In the genomic region with DNA sequence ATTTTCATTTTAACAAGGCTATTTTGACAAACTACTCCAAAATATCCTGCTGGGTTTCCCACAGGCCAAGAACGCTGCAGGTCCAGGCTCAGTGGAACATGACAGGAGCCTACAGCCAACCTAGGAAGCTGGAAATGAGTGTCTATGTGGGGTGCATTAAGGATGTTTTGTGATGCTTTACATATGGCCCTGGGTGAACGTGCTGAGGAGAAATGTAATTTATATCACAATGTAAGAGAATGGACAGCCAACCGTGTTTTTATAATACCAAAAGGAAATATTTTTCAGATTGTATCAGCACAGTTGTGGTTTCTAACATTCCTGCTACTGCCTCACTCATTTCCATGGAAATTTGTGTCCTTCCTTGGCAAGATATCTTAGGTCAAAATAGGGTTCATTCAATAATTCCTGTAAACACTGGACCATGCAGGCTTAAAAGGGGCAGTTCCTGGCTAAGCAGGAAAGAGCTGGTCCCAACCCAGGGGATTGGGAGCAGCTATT, we compare ENCODE assay signal across 9 cellular contexts. TPM values are rescaled to one million over a fixed set of nuclear protein-coding genes. Genes with fewer than 3 reads are reported as not detected.
DNase-seq lines count a peak whose midpoint lies in the region; ATAC-seq and TF ChIP-seq lines count a peak whose summit lies in the region.
"Had no signal": no experiment of that assay in that cellular context is flagged by ENCODE, and none has a peak within 500 bp of the region (broad histone marks: within the 10 kb centered on the region; RNA-seq: fewer than 3 reads in every experiment).

No MANE protein-coding gene starts in this region.

- TF ChIP-seq POLR2A in Peyer's patch (IDR thresholded peaks at IDR 0.05) (no peak), esophagus muscularis mucosa (IDR thresholded peaks at IDR 0.05; ENCODE audit: low read depth) (no peak)

- peaks cover 0 to 3% (median 0%) of the 10 kb centered on the region in 4 donors for H3K4me1 ChIP-seq in Peyer's patch
- peaks cover 0 to 38% (median 35%) of the 10 kb centered on the region in 4 donors for H3K4me1 ChIP-seq in esophagus muscularis mucosa
- peaks cover 3 to 4% of the 10 kb centered on the region in 2 donors for H3K4me1 ChIP-seq in aorta (ENCODE audit: control insufficient read depth in 1 of 2, insufficient read depth in 2 of 2, low read length in 2 of 2)

- ATAC-seq in aorta (ENCODE audit: low FRiP score) = peak; percentile 70
- ATAC-seq in HG03097 (IDR thresholded peaks at IDR 0.05; ENCODE audit: low FRiP score, unreplicated experiment) = no peak

- no peak for DNase-seq in Peyer's patch
- DNase-seq in esophagus muscularis mucosa (ENCODE audit: extremely low spot score) = no peak
- peak; percentile 69 for DNase-seq in myocyte (ENCODE audit: low read depth)
- peak in 1 of 2 donors; percentile 46 for DNase-seq in aorta
- DNase-seq in posterior vena cava (ENCODE audit: low spot score) = no peak
- no peak for DNase-seq in NCI-H510A treated with DMSO at 0.1 percent for 48 hours (lab: John Stamatoyannopoulos, UW)
- DNase-seq: activated naive CD4-positive, alpha-beta T cell treated with anti-CD3 and anti-CD28 coated beads, Interleukin-2, amount 50 U/mL, for 16 hours; posterior cingulate gyrus had no signal

- H3K27me3 ChIP-seq in Peyer's patch (no peaks in the 10 kb centered on the region), esophagus muscularis mucosa (no peaks in the 10 kb centered on the region), aorta (ENCODE audit: control insufficient read depth in 1 of 2, insufficient read depth in 2 of 2, low read length in 1 of 2) (no peaks in the 10 kb centered on the region)

- TF ChIP-seq CTCF in Peyer's patch (IDR thresholded peaks at IDR 0.05) = no peak
- TF ChIP-seq CTCF in esophagus muscularis mucosa (IDR thresholded peaks at IDR 0.05) = no peak

- H3K4me3 ChIP-seq in Peyer's patch (no peak overlapping the region), esophagus muscularis mucosa (peak overlapping the region in 2 of 4 donors; percentile 12 to 29), aorta (ENCODE audit: low read length in 2 of 2) (no peak overlapping the region)

- no peaks in the 10 kb centered on the region for H3K9me3 ChIP-seq in Peyer's patch
- H3K9me3 ChIP-seq in esophagus muscularis mucosa = no peaks in the 10 kb centered on the region
- H3K9me3 ChIP-seq in aorta (ENCODE audit: control insufficient read depth, low read length) = no peaks in the 10 kb centered on the region

- intact Hi-C loops in esophagus muscularis mucosa (cut with DNase I) (loop anchor here (5.0 kb wide), 1 partner anchor 49 kb away; the partner anchor contains the start of gene ST8SIA1), aorta (cut with DNase I) (loop anchor here in 1 of 2 donors (10.0 kb wide), 1 partner anchor 58 kb away; no protein-coding TSS in a partner anchor), posterior vena cava (cut with DNase I) (no loop called here)

- no peaks in the 10 kb centered on the region for H3K36me3 ChIP-seq in Peyer's patch
- H3K36me3 ChIP-seq in esophagus muscularis mucosa = no peaks in the 10 kb centered on the region
- H3K36me3 ChIP-seq in aorta (ENCODE audit: control insufficient read depth in 1 of 2, insufficient read depth in 2 of 2, low read length in 1 of 2) = no peaks in the 10 kb centered on the region

- no peak for TF ChIP-seq EP300 in esophagus muscularis mucosa (IDR thresholded peaks at IDR 0.05)

- 53% methylated on average over 3 of the region's 3 CpGs for WGBS in esophagus muscularis mucosa
- WGBS in aorta, 2 donors = 3 to 6% methylated on average over 3 of the region's 3 CpGs

- peak overlapping the region; percentile 11 to 55 (median 39) for H3K27ac ChIP-seq in Peyer's patch
- H3K27ac ChIP-seq in esophagus muscularis mucosa (replicated peaks in 1 of 4) = peak overlapping the region; percentile 51 to 69 (median 62)
- H3K27ac ChIP-seq in aorta (ENCODE audit: low read depth in 1 of 2, low read length in 2 of 2) = peak overlapping the region; percentile 47 to 94

RNA-seq across cellular contexts. Expression of gene ST8SIA1, which starts 51.5 kb away (rescaled TPM):
- total RNA-seq in Peyer's patch (10 to 100 TPM in 1 of 4 donors, 1 to 10 TPM in 3; 1.2 to 11.6 (median 1.9) TPM), esophagus muscularis mucosa (10 to 100 TPM in 2 of 4 donors, 1 to 10 TPM in 2; 5.1 to 13.6 (median 9.8) TPM), myocyte (1.6 and 5.6 TPM in 2 replicates), aorta (1 to 10 TPM; 3.6 to 9.0 TPM), posterior vena cava (1 to 10 TPM; 2.8 to 4.0 TPM)
- 0.87 TPM for polyA plus RNA-seq in myocyte (2012)
- 10 to 100 TPM in 1 of 2 donors, 1 to 10 TPM in 1; 3.6 to 10.4 TPM for polyA plus RNA-seq in aorta
